ENCODE assay signal across 19 cellular contexts in the genomic region with DNA sequence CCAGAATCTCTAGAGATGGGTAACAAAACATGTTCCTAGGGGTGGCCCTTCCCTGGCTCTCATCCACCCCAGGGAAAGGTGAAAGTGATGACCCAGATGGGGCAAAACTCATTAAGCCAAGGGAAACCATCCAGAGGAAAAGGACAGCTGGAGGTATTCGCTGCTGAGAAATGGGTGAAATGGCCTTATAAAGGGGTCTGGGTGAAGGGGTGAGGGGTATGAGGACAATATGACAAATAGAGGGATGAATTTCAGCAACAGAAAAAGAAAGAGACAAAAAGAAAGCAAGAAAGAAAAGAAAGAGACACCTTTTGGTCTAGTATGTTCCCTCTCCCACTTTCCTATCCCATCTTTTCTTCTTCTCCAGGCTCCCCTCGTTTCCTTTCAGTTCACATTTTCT. TPM values are rescaled to one million over a fixed set of nuclear protein-coding genes. Genes with fewer than 3 reads are reported as not detected.
DNase-seq lines count a peak whose midpoint lies in the region; ATAC-seq, FAIRE-seq and TF ChIP-seq lines count a peak whose summit lies in the region.
"Had no signal": no experiment of that assay in that cellular context is flagged by ENCODE, and none has a peak within 500 bp of the region (broad histone marks: within the 10 kb centered on the region; RNA-seq: fewer than 3 reads in every experiment).

No MANE protein-coding gene starts in this region.

- H3K23me2 ChIP-seq in H1 (ENCODE audit: low read depth, low read length), result no peaks in the 10 kb centered on the region

- H2AFZ ChIP-seq in H1 (ENCODE audit: low read length) (no peak overlapping the region), osteoblast (ENCODE audit: low read length) (no peak overlapping the region)

- no peaks in the 10 kb centered on the region for H3K9me3 ChIP-seq in left ventricle myocardium inferior (replicated peaks)
- H3K9me3 ChIP-seq in H1 (ENCODE audit: insufficient read depth in 2 of 2, low read depth in 1 of 2, low read length in 1 of 2), result no peaks in the 10 kb centered on the region
- H3K9me3 ChIP-seq in osteoblast (ENCODE audit: low read depth, low read length), result no peaks in the 10 kb centered on the region
- no peaks in the 10 kb centered on the region for H3K9me3 ChIP-seq in BE2C

- H3K23ac ChIP-seq in H1 (ENCODE audit: insufficient read length), result no peak overlapping the region

- TF ChIP-seq RAD21 in H1 (IDR thresholded peaks at IDR 0.05 in 1 of 2, conservative IDR thresholded peaks at IDR 0.05 in 1 of 2; ENCODE audit: low read depth in 2 of 2, low read length in 2 of 2), result no peak

- no peak for TF ChIP-seq EP300 in H1 (IDR thresholded peaks at IDR 0.05; ENCODE audit: borderline replicate concordance in 1 of 2, low read depth in 2 of 2, low read length in 2 of 2)

- peaks cover 2% of the 10 kb centered on the region for H3K79me1 ChIP-seq in H1 (ENCODE audit: low read depth, low read length)

- H3K4me3 ChIP-seq in left ventricle myocardium inferior (no peak overlapping the region), H1 (ENCODE audit: extremely low read depth in 1 of 4, insufficient read depth in 2 of 4, low read depth in 3 of 4, low read length in 4 of 4) (no peak overlapping the region), osteoblast (ENCODE audit: insufficient read depth, low read length) (no peak overlapping the region), BE2C (ENCODE audit: low read depth, low read length) (no peak overlapping the region)

- no peak overlapping the region for H2BK5ac ChIP-seq in H1 (ENCODE audit: low read depth, low read length)

- H3K4me2 ChIP-seq in H1 (ENCODE audit: insufficient read depth in 1 of 2, low read depth in 2 of 2, low read length in 2 of 2) (no peak overlapping the region), osteoblast (ENCODE audit: insufficient read depth, low read length) (no peak overlapping the region)

- H3K9ac ChIP-seq in H1 (replicated peaks in 1 of 4; ENCODE audit: extremely low read depth in 1 of 4, low read depth in 3 of 4, low read length in 3 of 4), result no peak overlapping the region

- peaks cover 0 to 50% of the 10 kb centered on the region in 2 experiments; a peak in 2 of 4 replicates for H3K79me2 ChIP-seq in H1 (ENCODE audit: control insufficient read depth in 1 of 2, insufficient read depth in 2 of 2, low read length in 2 of 2)
- peaks cover 98% of the 10 kb centered on the region for H3K79me2 ChIP-seq in osteoblast (ENCODE audit: insufficient read depth, low read length)

- no peak overlapping the region for H3K14ac ChIP-seq in H1 (ENCODE audit: insufficient read length)

- H3K27ac ChIP-seq in left ventricle myocardium inferior (replicated peaks) (peak overlapping the region; percentile 10), H1 (ENCODE audit: low read depth, low read length) (no peak overlapping the region), osteoblast (ENCODE audit: low read depth, low read length) (peak overlapping the region; percentile 17), substantia nigra (ENCODE audit: low read depth, low read length, poor library complexity, severe bottlenecking) (no peak overlapping the region)

- ATAC-seq in left cardiac atrium, result no peak
- ATAC-seq: HepG2 had no signal

- no peak overlapping the region for H4K5ac ChIP-seq in H1 (ENCODE audit: insufficient read length, low read depth, low read length)

- DNase-seq in left ventricle myocardium inferior (no peak), left cardiac atrium (no peak), H1 (ENCODE audit: low read depth in 1 of 2, low spot score in 2 of 2) (no peak), osteoblast (ENCODE audit: insufficient read length, low spot score, missing footprints) (no peak), UCSD-AML1 (lab: John Stamatoyannopoulos, UW; ENCODE audit: unreplicated experiment) (no peak), NCI-H446 (lab: John Stamatoyannopoulos, UW) (no peak), substantia nigra (lab: John Stamatoyannopoulos, UW) (no peak), BE2C (no peak)
- DNase-seq: 8988T; C1 segment of cervical spinal cord; CD4-positive, CD25-positive, alpha-beta regulatory T cell; CD8-positive, alpha-beta memory T cell; COR-L47; HCEC 1CT had no signal

- CTCF ChIA-PET in H1 (lab: Charles Lee; ENCODE audit: partially characterized antibody), result interaction anchor here (0.8 to 1.3 kb wide), 2 partner anchors 9 to 54 kb away, joined by 5 read pairs; no protein-coding TSS in a partner anchor

- no peak overlapping the region for H4K91ac ChIP-seq in H1 (replicated peaks; ENCODE audit: insufficient read length, low read length)

- peak overlapping the region; percentile 15; the same call in 1 of the 2 replicates for H4K8ac ChIP-seq in H1 (ENCODE audit: extremely low read depth, insufficient read depth, low read length)

- no peaks in the 10 kb centered on the region for H3K27me3 ChIP-seq in left ventricle myocardium inferior (ENCODE audit: low read depth)
- H3K27me3 ChIP-seq in H1 (replicated peaks in 1 of 4; ENCODE audit: control insufficient read depth in 3 of 4, extremely low read depth in 1 of 4, insufficient read depth in 3 of 4, low read length in 3 of 4), result no peaks in the 10 kb centered on the region
- no peaks in the 10 kb centered on the region for H3K27me3 ChIP-seq in osteoblast (ENCODE audit: insufficient read depth, low read length)
- H3K27me3 ChIP-seq in BE2C, result no peaks in the 10 kb centered on the region

- TF ChIP-seq CTCF in left ventricle myocardium inferior (IDR thresholded peaks at IDR 0.05; ENCODE audit: borderline replicate concordance) (no peak), H1 (IDR thresholded peaks at IDR 0.05; ENCODE audit: control extremely low read depth in 1 of 3, insufficient read depth in 1 of 3, low read depth in 1 of 3, low read length in 3 of 3) (no peak), osteoblast (IDR thresholded peaks at IDR 0.05; ENCODE audit: extremely low read depth, low read depth, low read length) (no peak), BE2C (IDR thresholded peaks at IDR 0.05; ENCODE audit: low read depth, low read length) (no peak)

- H3K36me3 ChIP-seq in left ventricle myocardium inferior (no peaks in the 10 kb centered on the region), H1 (ENCODE audit: control insufficient read depth in 2 of 4, insufficient read depth in 4 of 4, low read length in 3 of 4) (no peaks in the 10 kb centered on the region), osteoblast (ENCODE audit: insufficient read depth, low read length) (no peaks in the 10 kb centered on the region), BE2C (no peaks in the 10 kb centered on the region)

- H2BK120ac ChIP-seq in H1 (replicated peaks; ENCODE audit: low read depth, low read length), result no peak overlapping the region

- H3K4ac ChIP-seq in H1 (replicated peaks; ENCODE audit: insufficient read length, low read depth, low read length), result no peak overlapping the region

- no peak overlapping the region for H2AK5ac ChIP-seq in H1 (ENCODE audit: low read depth, low read length)

- POLR2A ChIA-PET in H1 (lab: Charles Lee; ENCODE audit: partially characterized antibody), result no interaction called here

- H2BK20ac ChIP-seq in H1 (ENCODE audit: low read length), result no peak overlapping the region

- no peak for FAIRE-seq in H1 (lab: Jason Lieb, UNC)
- FAIRE-seq: D721Med, G401.6, GM12891, GM19239, HepG2 had no signal

- H2BK15ac ChIP-seq in H1 (ENCODE audit: low read length), result no peak overlapping the region

- H3K4me1 ChIP-seq in left ventricle myocardium inferior, result peaks cover 75% of the 10 kb centered on the region
- peaks cover 0 to 3% (median 0%) of the 10 kb centered on the region in 4 experiments; a peak in 2 of 7 replicates for H3K4me1 ChIP-seq in H1 (replicated peaks in 1 of 4; ENCODE audit: control insufficient read depth in 3 of 4, insufficient read depth in 4 of 4, low read length in 3 of 4)
- peaks cover 3% of the 10 kb centered on the region for H3K4me1 ChIP-seq in osteoblast (ENCODE audit: insufficient read depth, low read length)
- H3K4me1 ChIP-seq in BE2C, result no peaks in the 10 kb centered on the region

- intact Hi-C loops in left ventricle myocardium inferior (cut with micrococcal nuclease), result no loop called here
- intact Hi-C loops in left cardiac atrium (cut with DNase I), result no loop called here

- H4K20me1 ChIP-seq in H1 (replicated peaks in 1 of 2; ENCODE audit: control insufficient read depth in 1 of 2, insufficient read depth in 2 of 2, low read length in 2 of 2) (peaks cover 4 to 6% of the 10 kb centered on the region in 2 experiments), osteoblast (ENCODE audit: insufficient read depth, low read length) (peaks cover 49% of the 10 kb centered on the region)

- WGBS in H1 (ENCODE audit: extremely low coverage in 1 of 2, insufficient coverage in 1 of 2, insufficient read length in 1 of 2, insufficient replicate concordance in 2 of 2, low coverage in 1 of 2, low lambda C conversion rate in 2 of 2, missing lambda C conversion rate in 1 of 2), 2 experiments, result 92% methylated on average over 2 of the region's 2 CpGs; no CpG with 5 or more reads in 1 of the 2 experiments

- no peak for TF ChIP-seq POLR2A in H1 (IDR thresholded peaks at IDR 0.05; ENCODE audit: control extremely low read depth in 1 of 2, low read depth in 2 of 2, low read length in 2 of 2)

- H3K18ac ChIP-seq in H1 (ENCODE audit: extremely low read depth, low read length), result no peak overlapping the region

- H3K56ac ChIP-seq in H1 (replicated peaks; ENCODE audit: insufficient read length, low read depth, low read length), result no peak overlapping the region

- no peak overlapping the region for H2BK12ac ChIP-seq in H1 (ENCODE audit: low read depth, low read length)

TF ChIP-seq in H1, 55 proteins besides CTCF, POLR2A, EP300 and RAD21 (continues in another document):
- TF ChIP-seq TEAD4 (IDR thresholded peaks at IDR 0.05; ENCODE audit: low read depth, low read length), result no peak
- no peak for TF ChIP-seq PHF8 (conservative IDR thresholded peaks at IDR 0.05; ENCODE audit: low read depth, low read length)
- TF ChIP-seq ASH2L (IDR thresholded peaks at IDR 0.05; ENCODE audit: low read length), result no peak
- no peak for TF ChIP-seq KDM1A (IDR thresholded peaks at IDR 0.05; ENCODE audit: borderline replicate concordance, low read length)
- no peak for TF ChIP-seq ZNF274 (IDR thresholded peaks at IDR 0.05; ENCODE audit: borderline replicate concordance, extremely low read depth, low read length)

RNA-seq across cellular contexts. Expression of gene ARHGAP21, which starts 26.6 kb away (rescaled TPM):
- total RNA-seq in left ventricle myocardium inferior (44.8 TPM), left cardiac atrium (10 to 100 TPM; 44.7 to 57.9 TPM), osteoblast (140 and 165 TPM in 2 replicates)
- total RNA-seq in H1 (2021; fragmentation: NEBNext Ultra II Directional; extraction: Animal tissue kit (Norgen Biotek cat#: 25700)), result 34.9 and 35.3 TPM in 2 replicates
- 10.7 and 14.4 TPM in 2 replicates for polyA plus RNA-seq in H1 (2011; rRNA removed)
- polyA plus RNA-seq in H1 (2011; cell fraction: cytosol; rRNA removed), result 18.5 TPM
- polyA plus RNA-seq in H1 (2011; cell fraction: nucleus; rRNA removed), result 35.1 TPM
- 17.9 to 27.4 TPM (median 20.9 TPM) in 4 replicates for polyA plus RNA-seq in H1 (2012, experiment 1 of 2)
- 0.83 TPM for polyA plus RNA-seq in H1 (2012, experiment 2 of 2)
- polyA plus RNA-seq in H1 (2013, experiment 1 of 2), result 19.3 TPM
- polyA plus RNA-seq in H1 (2013, experiment 2 of 2), result 17.9 TPM
- polyA minus RNA-seq in H1 (2011; rRNA and poly(A)+ RNA removed), result 50.3 and 79.0 TPM in 2 replicates
- 36.3 TPM for polyA minus RNA-seq in H1 (2011; cell fraction: cytosol; rRNA and poly(A)+ RNA removed)
- 72.5 TPM for polyA minus RNA-seq in H1 (2011; cell fraction: nucleus; rRNA and poly(A)+ RNA removed)
- polyA plus RNA-seq in BE2C (2012; ENCODE audit: insufficient read depth, insufficient read length, low read depth), result 28.2 TPM

Comparison
In these comparisons a context has a peak if more than half of its experiments do, and no peak if none do; other contexts are left out.
1. H3K27ac ChIP-seq: peak in left ventricle myocardium inferior (single experiment) and osteoblast (single experiment); none in H1 (single experiment) and substantia nigra (single experiment).